Comparison of ENCODE assay signal across 20 cellular contexts in the genomic region with DNA sequence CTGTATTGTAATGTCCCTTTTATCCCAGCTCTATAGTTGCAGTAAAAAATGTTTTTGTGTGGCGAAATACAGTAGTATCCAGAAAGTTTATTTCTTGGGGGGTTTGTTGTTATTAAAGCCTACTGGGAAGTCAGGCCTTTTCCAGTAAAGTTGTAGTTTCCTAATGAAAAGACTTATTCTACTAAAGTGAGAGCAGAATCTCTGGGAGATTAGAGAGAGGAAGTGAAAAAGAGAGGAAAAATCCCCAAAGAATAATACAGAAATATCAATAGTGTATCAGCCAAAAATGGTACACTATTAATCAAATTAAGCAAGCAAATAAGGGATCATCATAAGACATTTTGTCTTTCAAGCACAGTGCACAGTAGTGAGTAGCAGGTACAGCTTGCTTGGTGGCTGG.
"Had no signal": no experiment of that assay in that cellular context is flagged by ENCODE, and none has a peak within 500 bp of the region (broad histone marks: within the 10 kb centered on the region; RNA-seq: fewer than 3 reads in every experiment).

No MANE protein-coding gene starts in this region.

- H3K4me3 ChIP-seq: left lung, lung, suprapubic skin, transverse colon had no signal

- H3K9me3 Mint-ChIP-seq: activated CD4-positive, alpha-beta T cell treated with anti-CD3 and anti-CD28 coated beads, Interleukin-2, amount 10 ng/mL, durations not matched to agents 24 days and 14 days; activated CD8-positive, alpha-beta T cell treated with anti-CD3 and anti-CD28 coated beads for 36 hours; mesothelial cell of epicardium; stimulated activated effector memory CD8-positive, alpha-beta T cell treated with anti-CD3 and anti-CD28 coated beads, Interleukin-12 subunit alpha, Interleukin-12 subunit beta, amount 100 ng/mL, for 72 hours had no signal

- H3K27ac Mint-ChIP-seq: activated CD4-positive, alpha-beta T cell treated with anti-CD3 and anti-CD28 coated beads, Interleukin-2, amount 10 ng/mL, durations not matched to agents 24 days and 14 days; activated CD8-positive, alpha-beta T cell treated with anti-CD3 and anti-CD28 coated beads for 36 hours; activated naive CD8-positive, alpha-beta T cell; mesothelial cell of epicardium; nephron progenitor cell had no signal

- H3K4me1 Mint-ChIP-seq: activated CD4-positive, alpha-beta T cell treated with anti-CD3 and anti-CD28 coated beads, Interleukin-2, amount 10 ng/mL, durations not matched to agents 24 days and 14 days; mesothelial cell of epicardium; nephron progenitor cell had no signal

- H3K27me3 ChIP-seq: left lung, stomach, suprapubic skin, transverse colon had no signal

- H3K4me1 ChIP-seq: left lung, suprapubic skin, transverse colon had no signal

- H3K9me3 ChIP-seq: left lung, stomach, suprapubic skin, transverse colon had no signal

- DNase-seq: activated CD4-positive, alpha-beta T cell treated with anti-CD3 and anti-CD28 coated beads, Interleukin-2, amount 10 ng/mL, durations not matched to agents 24 days and 14 days; activated CD8-positive, alpha-beta T cell treated with anti-CD3 and anti-CD28 coated beads for 36 hours; activated T-cell treated with anti-CD3 and anti-CD28 coated beads, Interleukin-2, amount 50 U/mL, for 1 hour; central memory CD4-positive, alpha-beta T cell; effector memory CD4-positive, alpha-beta T cell; foreskin melanocyte; kidney glomerular epithelial cell; left lung; nephron progenitor cell; posterior cingulate gyrus; stimulated activated CD4-positive, alpha-beta T cell treated with anti-CD3 and anti-CD28 coated beads, Interleukin-2, amount 100 ng/mL, for 24 hours; stomach; transverse colon had no signal

- H3K4me3 Mint-ChIP-seq: mesothelial cell of epicardium, nephron progenitor cell had no signal

- H3K36me3 ChIP-seq: left lung, stomach, suprapubic skin, transverse colon had no signal

- H3K36me3 Mint-ChIP-seq: activated naive CD8-positive, alpha-beta T cell; mesothelial cell of epicardium; stimulated activated effector memory CD8-positive, alpha-beta T cell treated with anti-CD3 and anti-CD28 coated beads, Interleukin-12 subunit alpha, Interleukin-12 subunit beta, amount 100 ng/mL, for 72 hours had no signal

- ATAC-seq: activated CD8-positive, alpha-beta T cell treated with anti-CD3 and anti-CD28 coated beads for 36 hours; esophagus mucosa; left lung; sciatic nerve had no signal

- H3K27ac ChIP-seq: left lung, suprapubic skin, transverse colon had no signal
